ENCODE assay signal across 10 cellular contexts in the genomic region with DNA sequence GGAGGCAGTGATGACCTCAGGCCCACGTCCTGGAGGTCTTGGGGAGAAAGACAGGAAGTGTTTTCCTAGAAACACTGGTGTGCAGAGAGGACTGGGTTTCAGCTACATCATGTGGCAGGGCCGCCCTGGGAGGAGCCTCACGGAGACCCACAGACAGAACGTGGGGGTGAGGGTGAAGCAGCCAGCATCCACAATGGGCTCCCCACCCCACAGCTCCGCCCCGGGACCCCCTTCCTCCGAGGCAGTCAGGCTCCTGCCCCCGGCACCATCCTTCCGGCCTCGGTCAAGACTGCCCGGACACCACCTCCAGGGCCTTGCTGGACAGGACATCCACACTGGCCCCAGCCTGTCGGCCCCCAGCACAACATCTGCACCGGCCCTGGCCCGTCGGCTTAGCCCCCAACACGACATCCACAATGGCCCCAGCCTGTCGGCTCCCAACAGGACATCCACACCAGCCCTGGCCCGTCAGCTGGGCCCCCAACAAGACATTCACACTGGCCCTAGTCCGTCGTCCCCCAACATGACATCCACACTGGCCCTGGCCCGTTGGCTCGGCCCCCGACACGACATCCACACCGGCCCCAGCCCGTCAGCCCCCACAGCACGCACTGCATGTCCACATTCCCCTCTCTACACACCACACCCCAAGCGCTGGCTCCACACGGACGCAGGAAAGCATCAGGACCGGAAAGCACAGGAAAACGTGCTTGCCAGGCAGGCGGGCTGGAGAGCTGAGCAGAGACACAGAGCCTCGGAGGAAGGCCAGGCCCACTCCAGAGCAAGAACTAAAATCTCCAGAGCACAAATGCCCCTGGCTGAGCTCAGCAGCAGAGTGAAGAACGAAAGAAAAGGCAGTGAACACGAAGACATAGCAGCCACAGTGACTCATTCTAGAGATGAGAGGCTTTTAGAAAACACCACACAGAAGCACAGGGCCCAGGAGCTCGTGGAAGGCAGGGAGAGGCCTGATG. TPM values are rescaled to one million over a fixed set of nuclear protein-coding genes. Genes with fewer than 3 reads are reported as not detected.
A peak's percentile ranks its signal among the peaks of the same experiment; 100 is the strongest.
DNase-seq lines count a peak whose midpoint lies in the region; ATAC-seq and TF ChIP-seq lines count a peak whose summit lies in the region.
"Had no signal": no experiment of that assay in that cellular context is flagged by ENCODE, and none has a peak within 500 bp of the region (broad histone marks: within the 10 kb centered on the region; RNA-seq: fewer than 3 reads in every experiment).

No MANE protein-coding gene starts in this region.

- peak; percentile 36 to 83 (median 58) for ATAC-seq in heart right ventricle
- ATAC-seq in activated T-cell treated with anti-CD3 and anti-CD28 coated beads, Interleukin-2, amount 50 U/mL, for 72 hours (replicated peaks in 1 of 2) = no peak

- no peak overlapping the region for H3K27ac Mint-ChIP-seq in activated T-cell treated with anti-CD3 and anti-CD28 coated beads, Interleukin-2, amount 50 U/mL, for 72 hours
- H3K27ac Mint-ChIP-seq: stimulated activated naive CD8-positive, alpha-beta T cell treated with anti-CD3 and anti-CD28 coated beads, Interleukin-15, Interleukin-2, amounts not matched to agents 100 ng/mL and 50 ng/mL, for 24 hours had no signal

- no peaks in the 10 kb centered on the region for H3K4me1 ChIP-seq in A673 (ENCODE audit: insufficient read depth, low read length, poor library complexity, severe bottlenecking)
- H3K4me1 ChIP-seq in adipocyte (ENCODE audit: control insufficient read depth, insufficient read depth, low read length) = peaks cover 16% of the 10 kb centered on the region
- H3K4me1 ChIP-seq in heart right ventricle = peaks cover 4 to 21% (median 12%) of the 10 kb centered on the region in 9 donors

- POLR2A ChIA-PET in A673 (lab: Charles Lee; ENCODE audit: low non-redundant PET) = interaction anchor here (0.6 kb wide), 1 partner anchor 347 kb away, joined by 9 read pairs; no protein-coding TSS in a partner anchor

- CTCF ChIA-PET in A673 (lab: Charles Lee) = no interaction called here

- no peak overlapping the region for H3K4me3 Mint-ChIP-seq in activated T-cell treated with anti-CD3 and anti-CD28 coated beads, Interleukin-2, amount 50 U/mL, for 72 hours
- H3K4me3 Mint-ChIP-seq: stimulated activated naive CD8-positive, alpha-beta T cell treated with anti-CD3 and anti-CD28 coated beads, Interleukin-15, Interleukin-2, amounts not matched to agents 100 ng/mL and 50 ng/mL, for 24 hours had no signal

- no peak for DNase-seq in A673 (ENCODE audit: low spot score)
- DNase-seq in adipocyte (ENCODE audit: low read depth) = peak; percentile 65
- peak; percentile 14 to 37 for DNase-seq in heart right ventricle
- DNase-seq in pons (ENCODE audit: low spot score) = peak; percentile 31
- no peak for DNase-seq in activated T-cell treated with anti-CD3 and anti-CD28 coated beads, Interleukin-2, amount 50 U/mL, for 72 hours
- no peak for DNase-seq in NK-92 treated with Interleukin-12 subunit alpha and Interleukin-12 subunit beta, amount 100 ng/mL, for 24 hours (lab: John Stamatoyannopoulos, UW)
- no peak for DNase-seq in epidermal melanocyte (ENCODE audit: insufficient read length, low spot score)
- no peak for DNase-seq in SIG-M5 treated with dmso at 0.1 percent for 504 hours (lab: John Stamatoyannopoulos, UW; ENCODE audit: unreplicated experiment)
- DNase-seq: NCI-H1694 had no signal

- H3K9ac ChIP-seq in adipocyte (ENCODE audit: low read length) = peak overlapping the region; percentile 76

- H3K27me3 ChIP-seq in A673 (replicated peaks; ENCODE audit: insufficient read depth, low read depth, low read length, poor library complexity) = no peaks in the 10 kb centered on the region
- no peaks in the 10 kb centered on the region for H3K27me3 ChIP-seq in adipocyte (replicated peaks; ENCODE audit: control insufficient read depth, insufficient read depth, low read length)
- no peaks in the 10 kb centered on the region for H3K27me3 ChIP-seq in heart right ventricle

- peak overlapping the region; percentile 54 for H3K27ac ChIP-seq in A673 (ENCODE audit: low read depth, low read length, poor library complexity, severe bottlenecking)
- peak overlapping the region in 9 of 10 donors; percentile 21 to 75 (median 44) for H3K27ac ChIP-seq in heart right ventricle

- H3K9me3 ChIP-seq in A673 (ENCODE audit: low read depth, low read length, poor library complexity, severe bottlenecking) (peaks cover 4% of the 10 kb centered on the region), adipocyte (ENCODE audit: control insufficient read depth, low read length) (peaks cover 6% of the 10 kb centered on the region), heart right ventricle (peaks cover 0 to 10% (median 0%) of the 10 kb centered on the region in 11 donors)

- no TSS peak for BruUV-seq in A673 (replicated peaks; lab: Mats Ljungman, UMichigan)

- no peaks in the 10 kb centered on the region for H3K27me3 Mint-ChIP-seq in activated T-cell treated with anti-CD3 and anti-CD28 coated beads, Interleukin-2, amount 50 U/mL, for 72 hours (ENCODE audit: low read depth)
- H3K27me3 Mint-ChIP-seq: stimulated activated naive CD8-positive, alpha-beta T cell treated with anti-CD3 and anti-CD28 coated beads, Interleukin-15, Interleukin-2, amounts not matched to agents 100 ng/mL and 50 ng/mL, for 24 hours had no signal

- H3K4me3 ChIP-seq in A673 (ENCODE audit: low read depth, low read length, poor library complexity, severe bottlenecking) = no peak overlapping the region
- H3K4me3 ChIP-seq in adipocyte (ENCODE audit: low read length) = no peak overlapping the region
- no peak overlapping the region for H3K4me3 ChIP-seq in heart right ventricle

- no peak for TF ChIP-seq CTCF in A673 (conservative IDR thresholded peaks at IDR 0.05; ENCODE audit: low read depth, low read length)
- TF ChIP-seq CTCF in heart right ventricle (IDR thresholded peaks at IDR 0.05) = no peak

- no peaks in the 10 kb centered on the region for H3K9me3 Mint-ChIP-seq in activated T-cell treated with anti-CD3 and anti-CD28 coated beads, Interleukin-2, amount 50 U/mL, for 72 hours
- H3K9me3 Mint-ChIP-seq: stimulated activated naive CD8-positive, alpha-beta T cell treated with anti-CD3 and anti-CD28 coated beads, Interleukin-15, Interleukin-2, amounts not matched to agents 100 ng/mL and 50 ng/mL, for 24 hours had no signal

- no peaks in the 10 kb centered on the region for H3K4me1 Mint-ChIP-seq in activated T-cell treated with anti-CD3 and anti-CD28 coated beads, Interleukin-2, amount 50 U/mL, for 72 hours (ENCODE audit: low read depth)

- H3K36me3 Mint-ChIP-seq in activated T-cell treated with anti-CD3 and anti-CD28 coated beads, Interleukin-2, amount 50 U/mL, for 72 hours (ENCODE audit: insufficient read depth in 2 of 2) = peaks cover 3 to 8% of the 10 kb centered on the region in 2 donors

- H3K36me3 ChIP-seq in A673 (ENCODE audit: insufficient read depth, low read length, poor library complexity, severe bottlenecking) (no peaks in the 10 kb centered on the region), adipocyte (ENCODE audit: control insufficient read depth, insufficient read depth, low read length, severe bottlenecking) (peaks cover 11% of the 10 kb centered on the region), heart right ventricle (peaks cover 0 to 15% (median 0%) of the 10 kb centered on the region in 9 donors)

- 70 to 77% methylated on average over 37 of the region's 37 CpGs for WGBS in heart right ventricle, 2 donors

- intact Hi-C loops in A673 (cut with micrococcal nuclease; ENCODE audit: unreplicated experiment) (no loop called here), heart right ventricle (cut with DNase I) (no loop called here)

RNA-seq across cellular contexts. Expression of a gene that starts 50.8 kb away (rescaled TPM):
- total RNA-seq in A673 (2021) = 21.0 and 26.3 TPM in 2 replicates
- 10 to 100 TPM in 2 of 10 donors, 1 to 10 TPM in 8; 5.7 to 14.2 (median 7.6) TPM for total RNA-seq in heart right ventricle
- 10 to 100 TPM in 1 of 2 donors, 1 to 10 TPM in 1; 5.1 to 15.4 TPM for polyA plus RNA-seq in heart right ventricle
- 10 to 100 TPM; 26.9 to 33.2 TPM for total RNA-seq in activated T-cell treated with anti-CD3 and anti-CD28 coated beads, Interleukin-2, amount 50 U/mL, for 72 hours

Comparison
In these comparisons a context has a peak if more than half of its experiments do, and no peak if none do; other contexts are left out.
1. DNase-seq: peak in adipocyte (single experiment), heart right ventricle (2 of 2) and pons (single experiment); none in A673 (single experiment), activated T-cell treated with anti-CD3 and anti-CD28 coated beads, Interleukin-2, amount 50 U/mL, for 72 hours (0 of 2), NK-92 treated with Interleukin-12 subunit alpha and Interleukin-12 subunit beta, amount 100 ng/mL, for 24 hours (single experiment), epidermal melanocyte (single experiment) and SIG-M5 treated with dmso at 0.1 percent for 504 hours (single experiment).
2. ATAC-seq: peak in heart right ventricle (8 of 8); none in activated T-cell treated with anti-CD3 and anti-CD28 coated beads, Interleukin-2, amount 50 U/mL, for 72 hours (0 of 2).